Comparison of ENCODE assay signal across 10 cellular contexts in the genomic region with DNA sequence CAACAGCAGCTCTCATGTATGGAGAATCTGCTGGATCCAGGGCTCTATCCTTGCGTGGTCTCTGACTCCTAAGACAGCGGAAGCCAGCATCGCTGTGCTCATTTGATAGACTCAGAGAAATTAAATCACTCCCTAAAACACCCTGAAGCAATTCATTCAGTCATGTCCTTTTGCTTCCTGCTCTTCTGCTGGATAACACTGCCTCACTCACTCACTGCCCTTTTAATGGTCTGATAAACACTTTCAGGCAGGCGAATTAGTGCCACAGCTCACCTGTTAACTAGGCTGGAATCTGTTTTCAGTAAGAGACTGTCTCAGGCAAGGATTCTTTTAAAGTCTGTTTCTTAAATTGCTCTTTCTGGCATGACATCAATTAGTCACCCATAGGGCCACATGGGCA. TPM values are rescaled to one million over a fixed set of nuclear protein-coding genes. Genes with fewer than 3 reads are reported as not detected.
DNase-seq lines count a peak whose midpoint lies in the region; ATAC-seq and TF ChIP-seq lines count a peak whose summit lies in the region.
"Had no signal": no experiment of that assay in that cellular context is flagged by ENCODE, and none has a peak within 500 bp of the region (broad histone marks: within the 10 kb centered on the region; RNA-seq: fewer than 3 reads in every experiment).

No MANE protein-coding gene starts in this region.

- POLR2A ChIA-PET in CD4-positive, alpha-beta memory T cell (lab: Charles Lee; ENCODE audit: partially characterized antibody), result interaction anchor here (0.9 to 5.1 kb wide), 4 partner anchors 8 to 92 kb away, joined by 3 to 46 read pairs (median 4); a partner anchor contains a TSS
- POLR2A ChIA-PET in activated naive CD8-positive, alpha-beta T cell treated with anti-CD3 and anti-CD28 coated beads, Interleukin-2, amount 10 ng/mL, durations not matched to agents 7 days and 5 days (lab: Charles Lee), result no interaction called here

- H3K27me3 ChIP-seq in CD4-positive, alpha-beta memory T cell (ENCODE audit: insufficient read depth, low read length), result no peaks in the 10 kb centered on the region
- H3K27me3 ChIP-seq: ascending aorta, gastrocnemius medialis had no signal

- H3K4me3 Mint-ChIP-seq in CD4-positive, alpha-beta memory T cell, result peak overlapping the region; percentile 65 to 88 (median 80)
- no peak overlapping the region; the same call in 1 of the 2 replicates for H3K4me3 Mint-ChIP-seq in HFFc6
- H3K4me3 Mint-ChIP-seq in activated naive CD8-positive, alpha-beta T cell treated with anti-CD3 and anti-CD28 coated beads, Interleukin-2, amount 10 ng/mL, durations not matched to agents 7 days and 5 days, result no peak overlapping the region
- no peak overlapping the region for H3K4me3 Mint-ChIP-seq in nephron

- peaks cover 73 to 97% (median 82%) of the 10 kb centered on the region in 4 donors for H3K4me1 Mint-ChIP-seq in CD4-positive, alpha-beta memory T cell
- H3K4me1 Mint-ChIP-seq in HFFc6 (ENCODE audit: low read depth) (peaks cover 53% of the 10 kb centered on the region), nephron (peaks cover 42% of the 10 kb centered on the region)
- H3K4me1 Mint-ChIP-seq in activated naive CD8-positive, alpha-beta T cell treated with anti-CD3 and anti-CD28 coated beads, Interleukin-2, amount 10 ng/mL, durations not matched to agents 7 days and 5 days, result peaks cover 76% of the 10 kb centered on the region

- DNase-seq in CD4-positive, alpha-beta memory T cell, result no peak
- peak; percentile 25 for DNase-seq in HFFc6
- DNase-seq in activated naive CD8-positive, alpha-beta T cell treated with anti-CD3 and anti-CD28 coated beads, Interleukin-2, amount 10 ng/mL, durations not matched to agents 7 days and 5 days, result no peak
- DNase-seq: effector CD4-positive, alpha-beta T cell; gastrocnemius medialis had no signal

- intact Hi-C loops in CD4-positive, alpha-beta memory T cell (cut with micrococcal nuclease), result no loop called here

- H3K9me3 Mint-ChIP-seq in CD4-positive, alpha-beta memory T cell, result peaks cover 0 to 2% (median 0%) of the 10 kb centered on the region in 8 donors
- H3K9me3 Mint-ChIP-seq in HFFc6 (no peaks in the 10 kb centered on the region), nephron (no peaks in the 10 kb centered on the region)
- H3K9me3 Mint-ChIP-seq in activated naive CD8-positive, alpha-beta T cell treated with anti-CD3 and anti-CD28 coated beads, Interleukin-2, amount 10 ng/mL, durations not matched to agents 7 days and 5 days, result no peaks in the 10 kb centered on the region

- peaks cover 53% of the 10 kb centered on the region for H3K36me3 ChIP-seq in CD4-positive, alpha-beta memory T cell (ENCODE audit: insufficient read depth, low read length)
- H3K36me3 ChIP-seq: gastrocnemius medialis had no signal

- no peaks in the 10 kb centered on the region for H3K9me3 ChIP-seq in CD4-positive, alpha-beta memory T cell (ENCODE audit: control insufficient read depth in 1 of 2, low read length in 2 of 2)
- H3K9me3 ChIP-seq: ascending aorta, gastrocnemius medialis had no signal

- peak overlapping the region; percentile 41 for H3K27ac ChIP-seq in CD4-positive, alpha-beta memory T cell (ENCODE audit: low read depth, low read length)
- H3K27ac ChIP-seq: gastrocnemius medialis had no signal

- ATAC-seq in activated naive CD8-positive, alpha-beta T cell treated with anti-CD3 and anti-CD28 coated beads, Interleukin-2, amount 10 ng/mL, durations not matched to agents 7 days and 5 days (ENCODE audit: low read depth), result no peak
- ATAC-seq in HG02571 (IDR thresholded peaks at IDR 0.05; ENCODE audit: unreplicated experiment) (no peak), GM18517 (IDR thresholded peaks at IDR 0.05; ENCODE audit: unreplicated experiment) (no peak), GM21723 (IDR thresholded peaks at IDR 0.05; ENCODE audit: unreplicated experiment) (no peak)
- ATAC-seq: gastrocnemius medialis had no signal

- H3K27me3 Mint-ChIP-seq in CD4-positive, alpha-beta memory T cell, result no peaks in the 10 kb centered on the region
- no peaks in the 10 kb centered on the region; the same call in 1 of the 2 replicates for H3K27me3 Mint-ChIP-seq in HFFc6 (ENCODE audit: insufficient read depth)
- H3K27me3 Mint-ChIP-seq in activated naive CD8-positive, alpha-beta T cell treated with anti-CD3 and anti-CD28 coated beads, Interleukin-2, amount 10 ng/mL, durations not matched to agents 7 days and 5 days, result no peaks in the 10 kb centered on the region
- no peaks in the 10 kb centered on the region for H3K27me3 Mint-ChIP-seq in nephron (ENCODE audit: low read depth)

- peaks cover 64 to 79% of the 10 kb centered on the region in 2 donors for H3K36me3 Mint-ChIP-seq in CD4-positive, alpha-beta memory T cell
- H3K36me3 Mint-ChIP-seq in HFFc6 (ENCODE audit: low read depth) (0 out of 2 replicates have a peak, but pooled peaks cover 9% of the 10 kb centered on the region), nephron (ENCODE audit: low read depth) (no peaks in the 10 kb centered on the region)
- H3K36me3 Mint-ChIP-seq in activated naive CD8-positive, alpha-beta T cell treated with anti-CD3 and anti-CD28 coated beads, Interleukin-2, amount 10 ng/mL, durations not matched to agents 7 days and 5 days, result peaks cover 52% of the 10 kb centered on the region

- no peak overlapping the region for H3K4me3 ChIP-seq in CD4-positive, alpha-beta memory T cell (ENCODE audit: low read length in 2 of 2)
- H3K4me3 ChIP-seq: ascending aorta, gastrocnemius medialis had no signal

- TF ChIP-seq CTCF in HFFc6 (IDR thresholded peaks at IDR 0.05), result no peak
- no peak for TF ChIP-seq CTCF in nephron (IDR thresholded peaks at IDR 0.05; ENCODE audit: unreplicated experiment in 3 of 3)

- H3K4me1 ChIP-seq in CD4-positive, alpha-beta memory T cell (ENCODE audit: insufficient read depth, low read length), result peaks cover 99% of the 10 kb centered on the region
- H3K4me1 ChIP-seq: gastrocnemius medialis had no signal

- CTCF ChIA-PET in CD4-positive, alpha-beta memory T cell (lab: Charles Lee; ENCODE audit: partially characterized antibody), result interaction anchor here (1.3 to 26.1 kb wide), 3 partner anchors 10 to 101 kb away, joined by 3 to 430 read pairs (median 8); a partner anchor contains a TSS

- H3K27ac Mint-ChIP-seq in CD4-positive, alpha-beta memory T cell, result peak overlapping the region; percentile 90 to 97 (median 95)
- H3K27ac Mint-ChIP-seq in HFFc6 (peak overlapping the region; percentile 22; the same call in 1 of the 2 replicates), nephron (peak overlapping the region in 2 of 3 experiments; percentile 54 to 78)
- peak overlapping the region; percentile 87 for H3K27ac Mint-ChIP-seq in activated naive CD8-positive, alpha-beta T cell treated with anti-CD3 and anti-CD28 coated beads, Interleukin-2, amount 10 ng/mL, durations not matched to agents 7 days and 5 days

RNA-seq across cellular contexts. Expression of a gene that starts 10.0 kb away (rescaled TPM):
- total RNA-seq in CD4-positive, alpha-beta memory T cell, result 100 to 1,000 TPM; 483 to 484 TPM
- 100 to 1,000 TPM in 1 of 2 donors, 10 to 100 TPM in 1; 79.2 to 169 TPM for polyA plus RNA-seq in CD4-positive, alpha-beta memory T cell
- total RNA-seq in HFFc6 (2021; fragmentation: NEBNext Ultra II Directional; extraction: Animal tissue kit (Norgen Biotek cat#: 25700)), result 10 to 100 TPM; 33.0 to 41.7 (median 38.5) TPM
- total RNA-seq in activated naive CD8-positive, alpha-beta T cell treated with anti-CD3 and anti-CD28 coated beads, Interleukin-2, amount 10 ng/mL, durations not matched to agents 7 days and 5 days, result 100 to 1,000 TPM; 446 to 480 TPM

Comparison
In these comparisons a context has a peak if more than half of its experiments do, and no peak if none do; other contexts are left out.
1. H3K27ac Mint-ChIP-seq: peak in every context shown above with its lines; median percentile 95 in CD4-positive, alpha-beta memory T cell; 87 in activated naive CD8-positive, alpha-beta T cell treated with anti-CD3 and anti-CD28 coated beads, Interleukin-2, amount 10 ng/mL, durations not matched to agents 7 days and 5 days; 66 in nephron; 22 in HFFc6.
2. H3K4me3 Mint-ChIP-seq: peak in CD4-positive, alpha-beta memory T cell (8 of 8); none in HFFc6 (single experiment), activated naive CD8-positive, alpha-beta T cell treated with anti-CD3 and anti-CD28 coated beads, Interleukin-2, amount 10 ng/mL, durations not matched to agents 7 days and 5 days (single experiment) and nephron (0 of 3).
3. RNA of a gene that starts 10.0 kb away (total RNA-seq): 483 to 484 TPM in CD4-positive, alpha-beta memory T cell and 446 to 480 TPM in activated naive CD8-positive, alpha-beta T cell treated with anti-CD3 and anti-CD28 coated beads, Interleukin-2, amount 10 ng/mL, durations not matched to agents 7 days and 5 days; 33.0 to 41.7 TPM in HFFc6; every median in the first group is over 10 times any median in the second.